18 cellular contexts compared by ENCODE assay signal in the genomic region with DNA sequence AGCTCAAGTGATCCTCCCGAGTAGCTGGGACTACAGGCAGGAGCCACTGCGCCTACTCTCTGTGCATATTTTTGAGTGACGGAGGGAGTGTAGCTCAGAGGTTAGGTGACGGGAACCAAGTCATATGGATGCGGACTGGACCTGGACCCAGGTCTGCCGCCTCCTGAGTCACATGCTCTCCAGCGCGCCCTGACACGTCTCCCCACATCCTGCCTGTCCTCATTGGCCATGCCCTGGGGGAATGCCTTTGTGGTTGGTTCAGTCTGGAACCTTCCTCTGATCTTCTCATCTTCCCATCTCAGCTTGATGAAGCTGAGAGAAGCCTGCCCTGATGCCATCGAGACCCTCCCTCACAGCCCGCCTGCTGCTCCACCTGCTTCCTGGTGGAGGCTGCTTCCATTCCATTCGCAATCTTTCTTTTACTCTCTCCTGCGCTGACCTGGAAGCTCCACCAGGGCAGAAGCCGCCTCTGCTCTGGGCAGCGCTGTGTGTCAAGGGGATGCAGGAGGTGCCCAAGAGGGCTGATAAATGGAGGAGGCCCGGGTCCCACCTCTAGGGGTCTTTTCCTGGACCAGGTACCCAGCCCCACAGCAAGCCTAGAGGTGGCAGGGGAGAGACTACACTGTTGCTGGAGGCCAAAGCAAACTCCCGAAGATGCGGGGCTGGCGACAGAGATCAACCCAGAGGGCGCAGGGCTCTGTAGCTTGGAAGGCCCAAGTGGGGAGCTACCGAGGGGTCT. TPM values are rescaled to one million over a fixed set of nuclear protein-coding genes. Genes with fewer than 3 reads are reported as not detected.
DNase-seq lines count a peak whose midpoint lies in the region; ATAC-seq and TF ChIP-seq lines count a peak whose summit lies in the region.
"Had no signal": no experiment of that assay in that cellular context is flagged by ENCODE, and none has a peak within 500 bp of the region (broad histone marks: within the 10 kb centered on the region; RNA-seq: fewer than 3 reads in every experiment).

No MANE protein-coding gene starts in this region.

- H3K4me3 ChIP-seq in right cardiac atrium (ENCODE audit: low read length) (no peak overlapping the region), RWPE2 (ENCODE audit: severe bottlenecking) (no peak overlapping the region)

- DNase-seq in Right ventricle myocardium superior, result peak; percentile 19
- DNase-seq in right cardiac atrium, result no peak
- peak; percentile 89 for DNase-seq in RWPE2 (ENCODE audit: low spot score)
- peak; percentile 78 to 89 for DNase-seq in foreskin keratinocyte
- no peak for DNase-seq in NCI-H524 (lab: John Stamatoyannopoulos, UW)
- no peak for DNase-seq in SHP77 treated with DMSO at 0.1 percent for 48 hours (lab: John Stamatoyannopoulos, UW)
- DNase-seq: activated CD8-positive, alpha-beta T cell treated with anti-CD3 and anti-CD28 coated beads, Interleukin-2, amount 10 ng/mL, durations not matched to agents 7 days and 5 days; cortex of kidney; erythroblast; NCI-H2029 treated with DMSO at 0.1 percent for 48 hours; NCI-H526 treated with DMSO at 0.1 percent for 48 hours; PC-3; stimulated activated CD4-positive, alpha-beta T cell treated with anti-CD3 and anti-CD28 coated beads, Interleukin-2, amount 100 ng/mL, for 24 hours; substantia nigra had no signal

- no peak for ATAC-seq in Right ventricle myocardium superior (ENCODE audit: poor library complexity)
- ATAC-seq in right cardiac atrium, result no peak
- ATAC-seq in RWPE2 (ENCODE audit: low read depth), result peak; percentile 80
- ATAC-seq in foreskin keratinocyte, result peak; percentile 76
- ATAC-seq in GM21786 (IDR thresholded peaks at IDR 0.05; ENCODE audit: unreplicated experiment), result no peak
- ATAC-seq in activated CD4-positive, CD25-positive, alpha-beta regulatory T cell treated with anti-CD3 and anti-CD28 coated beads, Interleukin-2, amount 50 U/mL, for 24 hours, result no peak
- ATAC-seq: activated CD8-positive, alpha-beta T cell treated with anti-CD3 and anti-CD28 coated beads, Interleukin-2, amount 10 ng/mL, durations not matched to agents 7 days and 5 days; PC-3; SK-N-SH treated with all-trans-retinoic acid at 6 μM for 48 hours had no signal

- no peaks in the 10 kb centered on the region for H3K36me3 ChIP-seq in RWPE2 (ENCODE audit: low read depth)

- WGBS in right cardiac atrium, result 94% methylated on average over 21 of the region's 21 CpGs

- H3K27me3 ChIP-seq in right cardiac atrium (ENCODE audit: control insufficient read depth, insufficient read depth), result no peaks in the 10 kb centered on the region
- H3K27me3 ChIP-seq in RWPE2 (ENCODE audit: insufficient read depth, poor library complexity, severe bottlenecking), result no peaks in the 10 kb centered on the region
- no peaks in the 10 kb centered on the region for H3K27me3 ChIP-seq in foreskin keratinocyte

- H3K27ac ChIP-seq in right cardiac atrium (ENCODE audit: low read length) (no peak overlapping the region), RWPE2 (ENCODE audit: poor library complexity, severe bottlenecking) (peak overlapping the region; percentile 14), foreskin keratinocyte (peak overlapping the region; percentile 8)

- H3K9me3 ChIP-seq in right cardiac atrium (ENCODE audit: control insufficient read depth, low read length), result no peaks in the 10 kb centered on the region
- H3K9me3 ChIP-seq in RWPE2 (ENCODE audit: severe bottlenecking), result no peaks in the 10 kb centered on the region

- no peaks in the 10 kb centered on the region for H3K4me1 ChIP-seq in right cardiac atrium (ENCODE audit: control insufficient read depth, insufficient read depth, low read length)
- peaks cover 13% of the 10 kb centered on the region for H3K4me1 ChIP-seq in RWPE2 (ENCODE audit: insufficient read depth, poor library complexity, severe bottlenecking)
- H3K4me1 ChIP-seq in foreskin keratinocyte, result peaks cover 5% of the 10 kb centered on the region

- TF ChIP-seq CTCF in RWPE2 (IDR thresholded peaks at IDR 0.05; ENCODE audit: poor library complexity, severe bottlenecking), result no peak
- TF ChIP-seq CTCF in foreskin keratinocyte (conservative IDR thresholded peaks at IDR 0.05), result no peak

- intact Hi-C loops in Right ventricle myocardium superior (cut with DNase I), result no loop called here
- intact Hi-C loops in right cardiac atrium (cut with DNase I), result no loop called here

RNA-seq across cellular contexts. Expression of a gene that starts 13.9 kb away (rescaled TPM):
- total RNA-seq in Right ventricle myocardium superior (0.24 TPM), right cardiac atrium (under 1 TPM in 2 of 4 donors, not detected in 2; 0.17 to 0.53 TPM), foreskin keratinocyte (3.1 and 4.0 TPM in 2 replicates)
- polyA plus RNA-seq in right cardiac atrium (0.20 TPM), foreskin keratinocyte (4.2 and 5.0 TPM in 2 replicates)

RNA-seq across cellular contexts. Expression of a gene that starts 40.4 kb away (rescaled TPM):
- total RNA-seq in Right ventricle myocardium superior (not detected), right cardiac atrium (under 1 TPM in 3 of 4 donors, not detected in 1; 0.41 to 0.68 (median 0.57) TPM), foreskin keratinocyte (0.24 TPM in 1 of 2 replicates, not detected in the other)
- polyA plus RNA-seq in right cardiac atrium (0.63 TPM), foreskin keratinocyte (0.04 and 0.24 TPM in 2 replicates)
- total RNA-seq: activated CD8-positive, alpha-beta T cell treated with anti-CD3 and anti-CD28 coated beads, Interleukin-2, amount 10 ng/mL, durations not matched to agents 7 days and 5 days; activated T-helper 2 cell treated with anti-CD3 and anti-CD28 coated beads, Interferon-gamma antibody, Interleukin-2, Interleukin-4, amounts not matched to agents 10 μg/mL and 5 μg/mL and 100 μg/mL, durations not matched to agents 14 hours and 24 hours and 36 hours; PC-3 had no signal

RNA-seq across cellular contexts. Expression of a gene that starts 57.2 kb away (rescaled TPM):
- total RNA-seq in Right ventricle myocardium superior, result 12.0 TPM
- 10 to 100 TPM; 16.0 to 25.2 (median 17.6) TPM for total RNA-seq in right cardiac atrium
- polyA plus RNA-seq in right cardiac atrium, result 16.0 TPM
- 3.4 and 4.6 TPM in 2 replicates for total RNA-seq in foreskin keratinocyte
- polyA plus RNA-seq in foreskin keratinocyte, result 2.4 and 2.5 TPM in 2 replicates

Comparison
In these comparisons a context has a peak if more than half of its experiments do, and no peak if none do; other contexts are left out.
1. DNase-seq: peak in Right ventricle myocardium superior (single experiment), RWPE2 (single experiment) and foreskin keratinocyte (2 of 2); none in right cardiac atrium (0 of 3), NCI-H524 (0 of 2) and SHP77 treated with DMSO at 0.1 percent for 48 hours (single experiment).
2. ATAC-seq: peak in RWPE2 (single experiment) and foreskin keratinocyte (single experiment); none in Right ventricle myocardium superior (single experiment), right cardiac atrium (0 of 2), GM21786 (single experiment) and activated CD4-positive, CD25-positive, alpha-beta regulatory T cell treated with anti-CD3 and anti-CD28 coated beads, Interleukin-2, amount 50 U/mL, for 24 hours (0 of 2).